8 cellular contexts compared by ENCODE assay signal in genomic region chr5:103258368-103258956, GRCh38. TPM values are rescaled to one million over a fixed set of nuclear protein-coding genes. Genes with fewer than 3 reads are reported as not detected.
DNase-seq lines count a peak whose midpoint lies in the region; ATAC-seq and TF ChIP-seq lines count a peak whose summit lies in the region.

Gene MACIR, plus strand, starts transcription at chr5:103258763. Its CDS starts 17,157 bp downstream, at chr5:103275920.

- ATAC-seq in GM21529 (IDR thresholded peaks at IDR 0.05; ENCODE audit: unreplicated experiment) (peak; percentile 74), IMR-90 (ENCODE audit: low read depth) (peak; percentile 97)

- TF ChIP-seq CTCF in IMR-90 (conservative IDR thresholded peaks at IDR 0.05; ENCODE audit: low read depth, low read length): no peak

- no peaks in the 10 kb centered on the region for H3K9me1 ChIP-seq in IMR-90 (ENCODE audit: insufficient read depth, low read length)

- H2AK5ac ChIP-seq in IMR-90 (ENCODE audit: low read depth, low read length): 0 out of 2 replicates have a peak within 1 kb of the TSS, but pooled peaks have one; percentile 14

- H3K18ac ChIP-seq in IMR-90 (ENCODE audit: low read depth, low read length): no peak within 1 kb of the TSS

- peaks cover 5% of the 10 kb centered on the region; the same call in 1 of the 2 replicates for H4K20me1 ChIP-seq in IMR-90 (ENCODE audit: insufficient read depth, low read length)

- peak within 1 kb of the TSS; percentile 90; the same call in 1 of the 2 replicates for H3K14ac ChIP-seq in IMR-90 (replicated peaks; ENCODE audit: low read depth, low read length)

- H2BK15ac ChIP-seq in IMR-90 (ENCODE audit: low read depth, low read length): no peak within 1 kb of the TSS

- peak; percentile 36; the same call in 1 of the 2 replicates for TF ChIP-seq POLR2A in IMR-90 (IDR thresholded peaks at IDR 0.05; ENCODE audit: low read depth, low read length)

- WGBS in IMR-90 (ENCODE audit: extremely low coverage in 2 of 2, insufficient read length in 1 of 2), 2 experiments: 0% methylated on average over 13 of the region's 45 CpGs; no CpG with 5 or more reads in 1 of the 2 experiments

- H3K79me1 ChIP-seq in IMR-90 (ENCODE audit: low read depth in 1 of 2, low read length in 2 of 2): peaks cover 6 to 13% of the 10 kb centered on the region in 2 experiments; a peak in 3 of 4 replicates

- no peaks in the 10 kb centered on the region for H3K36me3 ChIP-seq in IMR-90 (ENCODE audit: control insufficient read depth, insufficient read depth, low read length)

- POLR2A ChIA-PET in IMR-90 (lab: Charles Lee; ENCODE audit: unreplicated experiment): interaction anchor here (0.6 kb wide), 2 partner anchors 20 to 31 kb away, joined by 4 to 5 read pairs; no protein-coding TSS in a partner anchor

- H3K27ac ChIP-seq in IMR-90 (ENCODE audit: insufficient read depth, low read length): peak within 1 kb of the TSS; percentile 78

- peak within 1 kb of the TSS; percentile 49; the same call in 1 of the 2 replicates for H4K91ac ChIP-seq in IMR-90 (ENCODE audit: insufficient read depth, low read depth, low read length)

- H3K4ac ChIP-seq in IMR-90 (ENCODE audit: low read depth, low read length): peak within 1 kb of the TSS; percentile 82

- H4K8ac ChIP-seq in IMR-90 (ENCODE audit: low read depth in 2 of 2, low read length in 2 of 2): peak within 1 kb of the TSS in 1 of 2 experiments; percentile 47; a peak in 1 of 4 replicates

- H2BK20ac ChIP-seq in IMR-90 (ENCODE audit: low read depth, low read length): no peak within 1 kb of the TSS

- 0 out of 2 replicates have a peak within 1 kb of the TSS, but pooled peaks have one; percentile 12 for H4K5ac ChIP-seq in IMR-90 (ENCODE audit: low read depth, low read length)

- peak within 1 kb of the TSS; percentile 51; the same call in 1 of the 2 replicates for H3K56ac ChIP-seq in IMR-90 (ENCODE audit: extremely low read depth, insufficient read depth, low read length)

- intact Hi-C loops in IMR-90 (cut with micrococcal nuclease): loop anchor here (1.0 to 5.0 kb wide), 3 partner anchors 36 to 217 kb away; no protein-coding TSS in a partner anchor

- peaks cover 2% of the 10 kb centered on the region for H3K4me1 ChIP-seq in IMR-90 (ENCODE audit: control insufficient read depth, insufficient read depth, low read length)

- H3K23ac ChIP-seq in IMR-90 (ENCODE audit: low read depth, low read length): peak within 1 kb of the TSS; percentile 74

- H2BK120ac ChIP-seq in IMR-90 (ENCODE audit: low read depth, low read length): peak within 1 kb of the TSS; percentile 65; the same call in 1 of the 2 replicates

- dilution Hi-C loops in IMR-90 (cut with HindIII; ENCODE audit: low sequenced_read_pairs, unreplicated experiment): no loop called here

- DNase-seq in DMS114 treated with DMSO at 0.1 percent for 48 hours (lab: John Stamatoyannopoulos, UW; ENCODE audit: unreplicated experiment) (peak; percentile 96), IMR-90 (peak; percentile 95), OCI-M1 (lab: John Stamatoyannopoulos, UW) (peak; percentile 98), activated T-cell treated with anti-CD3 and anti-CD28 coated beads for 48 hours (ENCODE audit: low read depth) (peak; percentile 87), epidermal melanocyte (ENCODE audit: insufficient read length, low spot score) (peak; percentile 78), middle frontal gyrus (ENCODE audit: extremely low spot score, low spot score) (peak; percentile 79)
- peak; percentile 81 to 94 for DNase-seq in stimulated activated CD8-positive, alpha-beta memory T cell treated with anti-CD3 and anti-CD28 coated beads, Interleukin-2, amount 100 ng/mL, for 1 hour (ENCODE audit: low read depth in 2 of 2)

- in situ Hi-C loops in IMR-90 (cut with MboI; ENCODE audit: low sequenced_read_pairs): no loop called here

- peak within 1 kb of the TSS; percentile 98 for H3K4me3 ChIP-seq in IMR-90 (ENCODE audit: insufficient read depth, low read depth, low read length)

- peak within 1 kb of the TSS; percentile 87 for H3K9ac ChIP-seq in IMR-90 (ENCODE audit: low read depth, low read length)

- H3K27me3 ChIP-seq in IMR-90 (ENCODE audit: control insufficient read depth, insufficient read depth, low read length): no peaks in the 10 kb centered on the region; the same call in 1 of the 2 replicates

- BruUV-seq in IMR-90 (replicated peaks; lab: Mats Ljungman, UMichigan): no TSS peak

- peak within 1 kb of the TSS; percentile 97 for H3K4me2 ChIP-seq in IMR-90 (ENCODE audit: low read depth, low read length)

- H3K9me3 ChIP-seq in IMR-90 (ENCODE audit: control insufficient read depth, insufficient read depth, low read length): no peaks in the 10 kb centered on the region

- H2AFZ ChIP-seq in IMR-90 (replicated peaks; ENCODE audit: low read length, poor library complexity): peak within 1 kb of the TSS; percentile 97

- peak within 1 kb of the TSS; percentile 69 for H2BK5ac ChIP-seq in IMR-90 (ENCODE audit: low read depth, low read length, poor library complexity, severe bottlenecking)

- CTCF ChIA-PET in IMR-90 (lab: Yijun Ruan, JAX): interaction anchor here (0.7 to 1.7 kb wide), 8 partner anchors 8 to 227 kb away, joined by 3 to 6 read pairs (median 4); no protein-coding TSS in a partner anchor

- TF ChIP-seq RAD21 in IMR-90 (IDR thresholded peaks at IDR 0.05; ENCODE audit: low read length): no peak

- peak within 1 kb of the TSS; percentile 91 for H2AK9ac ChIP-seq in IMR-90 (replicated peaks; ENCODE audit: low read depth, low read length, poor library complexity)

TF ChIP-seq in IMR-90, 13 proteins besides CTCF, POLR2A, EP300 and RAD21:
- TF ChIP-seq MXI1 (IDR thresholded peaks at IDR 0.05; ENCODE audit: borderline replicate concordance, low read depth, low read length) (no peak), MAZ (IDR thresholded peaks at IDR 0.05; ENCODE audit: borderline replicate concordance, low read depth, low read length) (peak; percentile 86; the same call in 1 of the 2 replicates), USF2 (IDR thresholded peaks at IDR 0.05; ENCODE audit: low read depth, low read length) (no peak), MAFK (IDR thresholded peaks at IDR 0.05; ENCODE audit: low read depth, low read length) (no peak), RFX5 (IDR thresholded peaks at IDR 0.05; ENCODE audit: low read depth, low read length) (no peak), SMC3 (IDR thresholded peaks at IDR 0.05; ENCODE audit: low read depth, low read length) (0 out of 2 replicates have a peak, but pooled peaks have one; percentile 7), NFE2L2 (IDR thresholded peaks at IDR 0.05; ENCODE audit: low read depth, low read length) (no peak), ELK1 (IDR thresholded peaks at IDR 0.05; ENCODE audit: borderline replicate concordance, low read depth, low read length) (no peak), FOS (IDR thresholded peaks at IDR 0.05; ENCODE audit: low read depth, low read length) (no peak), BHLHE40 (IDR thresholded peaks at IDR 0.05; ENCODE audit: low read depth, low read length) (no peak), CEBPB (IDR thresholded peaks at IDR 0.05; ENCODE audit: low read depth, low read length) (no peak), CHD1 (IDR thresholded peaks at IDR 0.05; ENCODE audit: low read depth, low read length) (no peak), RCOR1 (IDR thresholded peaks at IDR 0.05; ENCODE audit: insufficient replicate concordance, low read length) (no peak)

RNA-seq across cellular contexts. Expression of gene MACIR, which starts in this region (rescaled TPM):
- 21.3 and 22.2 TPM in 2 replicates for total RNA-seq in IMR-90 (2012; rRNA removed)
- polyA plus RNA-seq in IMR-90 (2012; rRNA removed): 10.4 and 11.1 TPM in 2 replicates
- polyA plus RNA-seq in IMR-90 (2012; cell fraction: cytosol; rRNA removed): 4.7 and 7.4 TPM in 2 replicates
- 3.5 and 7.0 TPM in 2 replicates for polyA plus RNA-seq in IMR-90 (2012; cell fraction: nucleus; rRNA removed; ENCODE audit: low replicate concordance)

Comparison
In these comparisons a context has a peak if more than half of its experiments do, and no peak if none do; other contexts are left out.
1. Peak in every context shown above with its lines: DNase-seq, ATAC-seq, H3K4me3 ChIP-seq and H3K27ac ChIP-seq.